In the genomic region with DNA sequence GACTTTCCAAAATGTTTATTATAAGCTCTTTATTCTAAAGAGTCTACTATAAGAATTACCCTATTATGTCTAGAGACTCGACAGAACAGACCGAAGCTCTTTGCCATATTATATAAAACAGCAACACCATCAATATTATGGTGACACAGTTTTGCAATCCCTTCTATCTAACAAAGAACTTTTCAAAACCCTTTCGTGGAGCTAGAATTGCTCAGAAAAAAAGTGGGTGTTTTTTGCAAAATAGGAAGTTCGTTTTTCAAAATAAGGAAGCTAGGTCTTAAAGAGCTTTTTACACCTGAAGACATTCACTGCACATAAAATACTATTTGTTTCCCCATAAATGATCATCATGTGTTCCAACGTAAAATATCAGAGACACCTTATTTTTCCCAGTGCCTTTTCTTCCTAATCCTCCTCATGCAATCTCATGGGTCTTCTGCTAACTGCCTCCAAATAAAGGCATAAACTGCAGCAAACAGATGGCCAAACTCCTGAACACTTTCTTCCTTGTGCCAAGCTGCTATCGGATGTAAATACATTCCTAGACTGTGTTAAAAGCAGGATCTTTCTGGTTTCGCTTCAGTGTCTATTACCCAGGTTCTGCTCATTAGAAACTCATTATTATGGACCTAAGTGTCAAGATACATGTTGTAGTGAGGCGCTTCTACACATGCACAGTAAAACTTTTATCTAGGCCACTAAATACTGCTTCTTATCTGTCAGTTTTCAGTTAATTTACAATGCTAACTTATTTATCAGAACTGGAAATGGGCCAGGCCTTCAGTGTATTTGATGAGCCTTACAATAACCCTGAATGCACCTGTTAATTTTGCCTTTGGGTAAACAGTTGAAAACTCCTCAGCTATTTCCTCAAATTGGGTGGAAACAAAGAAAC, we compare ENCODE assay signal across 2 cellular contexts.
A peak's percentile ranks its signal among the peaks of the same experiment; 100 is the strongest.
TF ChIP-seq lines count a peak whose summit lies in the region.

No MANE protein-coding gene starts in this region.

TF ChIP-seq in SK-N-SH, 30 proteins besides CTCF, POLR2A, EP300 and RAD21:
- TF ChIP-seq GATA2 (CRISPR knock-in tag; IDR thresholded peaks at IDR 0.05) (peak; percentile 78; the same call in 1 of the 2 replicates), EZH2phosphoT487 (IDR thresholded peaks at IDR 0.05; ENCODE audit: borderline replicate concordance, low read depth) (no peak), RXRA (IDR thresholded peaks at IDR 0.05; ENCODE audit: borderline replicate concordance, low read depth) (no peak), NFIC (IDR thresholded peaks at IDR 0.05; ENCODE audit: borderline replicate concordance) (no peak), RCOR1 (IDR thresholded peaks at IDR 0.05; ENCODE audit: low read length) (peak; percentile 29; the same call in 1 of the 2 replicates), ELF1 (IDR thresholded peaks at IDR 0.05) (no peak), FOXJ3 (CRISPR knock-in tag; IDR thresholded peaks at IDR 0.05) (0 out of 2 replicates have a peak, but pooled peaks have one; percentile 52)
- TF ChIP-seq, protein P1, sequence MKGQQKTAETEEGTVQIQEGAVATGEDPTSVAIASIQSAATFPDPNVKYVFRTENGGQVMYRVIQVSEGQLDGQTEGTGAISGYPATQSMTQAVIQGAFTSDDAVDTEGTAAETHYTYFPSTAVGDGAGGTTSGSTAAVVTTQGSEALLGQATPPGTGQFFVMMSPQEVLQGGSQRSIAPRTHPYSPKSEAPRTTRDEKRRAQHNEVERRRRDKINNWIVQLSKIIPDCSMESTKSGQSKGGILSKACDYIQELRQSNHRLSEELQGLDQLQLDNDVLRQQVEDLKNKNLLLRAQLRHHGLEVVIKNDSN (IDR thresholded peaks at IDR 0.05; ENCODE audit: borderline replicate concordance, low read depth), result no peak
TF ChIP-seq in SK-N-SH: peak in this region for 3.

TF ChIP-seq in endothelial cell of umbilical vein, 7 proteins besides CTCF, POLR2A, EP300 and RAD21:
- no peak for TF ChIP-seq GATA2 (IDR thresholded peaks at IDR 0.05; ENCODE audit: insufficient read depth, insufficient read length, low read depth, low read length)
- no peak for TF ChIP-seq POLR2AphosphoS5 (IDR thresholded peaks at IDR 0.05; ENCODE audit: insufficient read depth, low read depth, low read length)
